In genomic region chr5:162055095-162055494, GRCh38 we compare ENCODE assay signal across 4 cellular contexts. TPM values are rescaled to one million over a fixed set of nuclear protein-coding genes. Genes with fewer than 3 reads are reported as not detected.
"Had no signal": no experiment of that assay in that cellular context is flagged by ENCODE, and none has a peak within 500 bp of the region (broad histone marks: within the 10 kb centered on the region; RNA-seq: fewer than 3 reads in every experiment).

No MANE protein-coding gene starts in this region.

RNA-seq across cellular contexts. Expression of gene GABRG2, which starts 12.5 kb away (rescaled TPM):
- total RNA-seq: HepG2, HT-29, IMR-90 had no signal
- polyA plus RNA-seq: HepG2, IgD-negative memory B cell, IMR-90 had no signal
